Comparison of ENCODE assay signal across 9 cellular contexts in the genomic region with DNA sequence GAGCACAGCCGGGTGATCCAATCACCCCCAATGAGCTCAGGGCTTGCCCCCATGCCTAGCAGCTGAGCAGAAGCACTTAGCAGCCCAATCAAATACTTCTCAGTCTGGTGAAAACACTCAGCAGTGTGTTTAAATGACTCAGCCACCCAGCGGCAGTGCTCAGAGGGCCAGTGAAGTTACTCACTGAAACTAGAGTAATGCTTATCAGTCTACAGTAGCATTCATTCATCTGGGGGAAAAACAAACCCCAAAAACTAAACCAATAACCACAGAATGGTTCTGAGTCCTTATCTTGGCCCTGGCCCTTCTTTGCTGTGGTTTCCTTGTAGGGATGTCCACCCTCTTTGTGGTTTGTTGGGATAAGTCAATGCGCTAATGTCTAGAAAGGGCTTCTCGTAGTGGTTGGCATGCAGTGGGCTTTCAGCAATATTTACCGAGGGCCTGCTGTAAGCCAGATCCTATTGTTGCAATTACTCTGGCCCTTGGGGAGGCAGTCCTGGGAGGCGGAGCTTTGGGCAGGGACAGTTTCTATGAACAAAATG. TPM values are rescaled to one million over a fixed set of nuclear protein-coding genes. Genes with fewer than 3 reads are reported as not detected.
DNase-seq lines count a peak whose midpoint lies in the region; ATAC-seq, FAIRE-seq and TF ChIP-seq lines count a peak whose summit lies in the region.
"Had no signal": no experiment of that assay in that cellular context is flagged by ENCODE, and none has a peak within 500 bp of the region (broad histone marks: within the 10 kb centered on the region; RNA-seq: fewer than 3 reads in every experiment).

No MANE protein-coding gene starts in this region.

- intact Hi-C loops in K562 (cut with micrococcal nuclease), result no loop called here

- no peak for TF ChIP-seq POLR2A in K562 (conservative IDR thresholded peaks at IDR 0.05)
- TF ChIP-seq POLR2A in Peyer's patch (IDR thresholded peaks at IDR 0.05), result no peak

- peaks cover 4% of the 10 kb centered on the region for H3K9me1 ChIP-seq in K562 (ENCODE audit: control insufficient read depth, insufficient read depth, low read length)

- ATAC-seq in activated CD4-positive, CD25-positive, alpha-beta regulatory T cell treated with anti-CD3 and anti-CD28 coated beads, Interleukin-2, amount 50 U/mL, for 24 hours, result peak; percentile 81 to 92
- ATAC-seq in GM21717 (IDR thresholded peaks at IDR 0.05; ENCODE audit: unreplicated experiment) (peak; percentile 97), K562 (peak; percentile 82), left lobe of liver (no peak)

- no peak overlapping the region for H2AFZ ChIP-seq in K562 (ENCODE audit: low read depth, low read length)

- DNase-seq in activated CD4-positive, CD25-positive, alpha-beta regulatory T cell treated with anti-CD3 and anti-CD28 coated beads, Interleukin-2, amount 50 U/mL, for 72 hours, result no peak
- DNase-seq in HT1080 (ENCODE audit: low read depth), result peak; percentile 93
- DNase-seq in K562 (ENCODE audit: extremely low read depth in 1 of 4, low spot score in 3 of 4), result peak in 3 of 4 experiments; percentile 20 to 47 (median 41)
- DNase-seq in Peyer's patch, result no peak
- DNase-seq in HuH-7.5 (ENCODE audit: low spot score), result no peak
- DNase-seq in left lobe of liver (ENCODE audit: low spot score), result no peak
- DNase-seq: DND-41 had no signal

- TF ChIP-seq RAD21 in K562 (CRISPR knock-in tag; conservative IDR thresholded peaks at IDR 0.05 in 1 of 2, IDR thresholded peaks at IDR 0.05 in 1 of 2), result no peak

- H3K27me3 ChIP-seq in K562 (ENCODE audit: control insufficient read depth in 2 of 2, insufficient read depth in 2 of 2, low read length in 2 of 2) (peaks cover 9 to 27% of the 10 kb centered on the region in 2 experiments), Peyer's patch (no peaks in the 10 kb centered on the region)

- CTCF ChIA-PET in K562 (lab: Yijun Ruan, JAX; ENCODE audit: low intra/inter-chr PET ratio), result no interaction called here

- H4K20me1 ChIP-seq in K562 (replicated peaks; ENCODE audit: control insufficient read depth, insufficient read depth, low read length), result 0 out of 2 replicates have a peak, but pooled peaks cover 2% of the 10 kb centered on the region

- H3K9ac ChIP-seq in K562 (ENCODE audit: insufficient read depth in 1 of 2, low read depth in 2 of 2, low read length in 2 of 2), result no peak overlapping the region

- no peaks in the 10 kb centered on the region for H3K36me3 ChIP-seq in K562 (ENCODE audit: control insufficient read depth, insufficient read depth, low read length)
- H3K36me3 ChIP-seq in Peyer's patch, result no peaks in the 10 kb centered on the region

- H3K4me2 ChIP-seq in K562 (ENCODE audit: insufficient read depth, low read length), result no peak overlapping the region

- TF ChIP-seq EP300 in K562 (IDR thresholded peaks at IDR 0.05; ENCODE audit: low read length), result no peak

- H3K4me3 ChIP-seq in K562 (no peak overlapping the region), Peyer's patch (no peak overlapping the region)

- no peak overlapping the region for H3K27ac ChIP-seq in K562 (ENCODE audit: extremely low read depth, low read depth, low read length)
- H3K27ac ChIP-seq in Peyer's patch, result no peak overlapping the region

- in situ Hi-C loops in K562 (cut with MboI), result no loop called here

- no TSS peak for BruUV-seq in K562 (replicated peaks; lab: Mats Ljungman, UMichigan)

- WGBS in K562 (ENCODE audit: insufficient coverage, low coverage, missing lambda C conversion rate), result 0% methylated on average over 6 of the region's 6 CpGs

- H3K4me1 ChIP-seq in K562 (replicated peaks in 1 of 2; ENCODE audit: control insufficient read depth in 2 of 2, insufficient read depth in 2 of 2, low read length in 2 of 2), result no peaks in the 10 kb centered on the region; a peak in 1 of 5 replicates
- H3K4me1 ChIP-seq in Peyer's patch, result no peaks in the 10 kb centered on the region

- no peak for FAIRE-seq in K562 (lab: Jason Lieb, UNC)

- POLR2A ChIA-PET in K562 (lab: Yijun Ruan, JAX), result interaction anchor here (0.8 kb wide), 1 partner anchor 10 kb away, joined by 3 read pairs; no protein-coding TSS in a partner anchor

- H3K79me2 ChIP-seq in K562 (ENCODE audit: control insufficient read depth, insufficient read depth, low read length), result no peaks in the 10 kb centered on the region

- TF ChIP-seq CTCF in K562 (IDR thresholded peaks at IDR 0.05 in 2 of 3, conservative IDR thresholded peaks at IDR 0.05 in 1 of 3; ENCODE audit: insufficient read depth in 2 of 3, low read depth in 1 of 3, low read length in 3 of 3) (no peak), Peyer's patch (IDR thresholded peaks at IDR 0.05) (no peak)

- no peaks in the 10 kb centered on the region for H3K9me3 ChIP-seq in K562 (replicated peaks; ENCODE audit: control insufficient read depth, insufficient read depth, low read depth, low read length)
- H3K9me3 ChIP-seq in Peyer's patch, result no peaks in the 10 kb centered on the region

TF ChIP-seq in K562, 482 proteins besides CTCF, POLR2A, EP300 and RAD21 (continues in another document):
- TF ChIP-seq TRIM24 (IDR thresholded peaks at IDR 0.05), result 0 out of 4 replicates have a peak, but pooled peaks of 1 of the 2 experiments have one; percentile 25
- TF ChIP-seq, protein P1, sequence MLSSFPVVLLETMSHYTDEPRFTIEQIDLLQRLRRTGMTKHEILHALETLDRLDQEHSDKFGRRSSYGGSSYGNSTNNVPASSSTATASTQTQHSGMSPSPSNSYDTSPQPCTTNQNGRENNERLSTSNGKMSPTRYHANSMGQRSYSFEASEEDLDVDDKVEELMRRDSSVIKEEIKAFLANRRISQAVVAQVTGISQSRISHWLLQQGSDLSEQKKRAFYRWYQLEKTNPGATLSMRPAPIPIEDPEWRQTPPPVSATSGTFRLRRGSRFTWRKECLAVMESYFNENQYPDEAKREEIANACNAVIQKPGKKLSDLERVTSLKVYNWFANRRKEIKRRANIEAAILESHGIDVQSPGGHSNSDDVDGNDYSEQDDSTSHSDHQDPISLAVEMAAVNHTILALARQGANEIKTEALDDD (IDR thresholded peaks at IDR 0.05), result peak; percentile 13; the same call in 1 of the 2 replicates
- no peak for TF ChIP-seq ZNF253 (CRISPR knock-in tag; conservative IDR thresholded peaks at IDR 0.05)
- peak; percentile 97 for TF ChIP-seq RUNX1 (IDR thresholded peaks at IDR 0.05; ENCODE audit: low read depth)
- TF ChIP-seq, protein P2, sequence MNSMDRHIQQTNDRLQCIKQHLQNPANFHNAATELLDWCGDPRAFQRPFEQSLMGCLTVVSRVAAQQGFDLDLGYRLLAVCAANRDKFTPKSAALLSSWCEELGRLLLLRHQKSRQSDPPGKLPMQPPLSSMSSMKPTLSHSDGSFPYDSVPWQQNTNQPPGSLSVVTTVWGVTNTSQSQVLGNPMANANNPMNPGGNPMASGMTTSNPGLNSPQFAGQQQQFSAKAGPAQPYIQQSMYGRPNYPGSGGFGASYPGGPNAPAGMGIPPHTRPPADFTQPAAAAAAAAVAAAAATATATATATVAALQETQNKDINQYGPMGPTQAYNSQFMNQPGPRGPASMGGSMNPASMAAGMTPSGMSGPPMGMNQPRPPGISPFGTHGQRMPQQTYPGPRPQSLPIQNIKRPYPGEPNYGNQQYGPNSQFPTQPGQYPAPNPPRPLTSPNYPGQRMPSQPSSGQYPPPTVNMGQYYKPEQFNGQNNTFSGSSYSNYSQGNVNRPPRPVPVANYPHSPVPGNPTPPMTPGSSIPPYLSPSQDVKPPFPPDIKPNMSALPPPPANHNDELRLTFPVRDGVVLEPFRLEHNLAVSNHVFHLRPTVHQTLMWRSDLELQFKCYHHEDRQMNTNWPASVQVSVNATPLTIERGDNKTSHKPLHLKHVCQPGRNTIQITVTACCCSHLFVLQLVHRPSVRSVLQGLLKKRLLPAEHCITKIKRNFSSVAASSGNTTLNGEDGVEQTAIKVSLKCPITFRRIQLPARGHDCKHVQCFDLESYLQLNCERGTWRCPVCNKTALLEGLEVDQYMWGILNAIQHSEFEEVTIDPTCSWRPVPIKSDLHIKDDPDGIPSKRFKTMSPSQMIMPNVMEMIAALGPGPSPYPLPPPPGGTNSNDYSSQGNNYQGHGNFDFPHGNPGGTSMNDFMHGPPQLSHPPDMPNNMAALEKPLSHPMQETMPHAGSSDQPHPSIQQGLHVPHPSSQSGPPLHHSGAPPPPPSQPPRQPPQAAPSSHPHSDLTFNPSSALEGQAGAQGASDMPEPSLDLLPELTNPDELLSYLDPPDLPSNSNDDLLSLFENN (IDR thresholded peaks at IDR 0.05; ENCODE audit: low read depth in 2 of 2, low read length in 2 of 2), result peak in 1 of 2 experiments; percentile 57; a peak in 1 of 4 replicates
- TF ChIP-seq ZNF507 (tag; conservative IDR thresholded peaks at IDR 0.05), result no peak
- peak in 1 of 2 experiments; percentile 49; a peak in 1 of 4 replicates for TF ChIP-seq TBL1XR1 (IDR thresholded peaks at IDR 0.05; ENCODE audit: low read length in 2 of 2)
- no peak for TF ChIP-seq ZFPM2 (CRISPR knock-in tag; IDR thresholded peaks at IDR 0.05)
- TF ChIP-seq MEF2D (tag; conservative IDR thresholded peaks at IDR 0.05; ENCODE audit: low read depth), result no peak; the same call in 1 of the 2 replicates
- peak; percentile 17; the same call in 1 of the 2 replicates for TF ChIP-seq FOXM1 (IDR thresholded peaks at IDR 0.05; ENCODE audit: low read depth)
- TF ChIP-seq FOXM1 (CRISPR knock-in tag; IDR thresholded peaks at IDR 0.05; ENCODE audit: low read depth), result no peak

RNA-seq across cellular contexts. Expression of a gene that starts 43.2 kb away (rescaled TPM):
- not detected in 2 replicates for total RNA-seq in HT1080 (2014; rRNA removed; shearing (Covaris generic))
- not detected in 2 replicates for polyA plus RNA-seq in HT1080 (2015; cell fraction: cytosol; rRNA removed)
- polyA plus RNA-seq in HT1080 (2015; cell fraction: nucleus; rRNA removed), result not detected in 2 replicates
- not detected in 2 replicates for total RNA-seq in K562 (2011; cell fraction: chromatin; rRNA removed; ENCODE audit: low replicate concordance)
- total RNA-seq in K562 (2011; cell fraction: nucleolus; rRNA removed), result not detected in 2 replicates
- not detected in 2 replicates for total RNA-seq in K562 (2011; cell fraction: nucleoplasm; rRNA removed)
- total RNA-seq in K562 (2014; rRNA removed) (not detected in 2 replicates), K562 (2014; rRNA removed; fragmentation: Illumina TruSeq; extraction: Trizol) (not detected in 2 replicates), K562 (2015; rRNA removed; fragmentation: Illumina TruSeq; extraction: Trizol) (not detected in 2 replicates), K562 (2021) (0.07 TPM in 1 of 2 replicates, not detected in the other), Peyer's patch (not detected), left lobe of liver (2.9 TPM)
- polyA plus RNA-seq in K562 (2011; rRNA removed) (not detected in 2 replicates), K562 (2014; fragmentation: Illumina TruSeq; extraction: Trizol) (not detected in 2 replicates), K562 (2014; fragmentation: Nextera tagmentation; extraction: Ambion mirVana) (not detected), K562 (2014; rRNA removed) (not detected in 2 replicates)
- not detected in 2 replicates for polyA plus RNA-seq in K562 (2011; cell fraction: cytosol; rRNA removed)
- not detected in 2 replicates for polyA plus RNA-seq in K562 (2011; cell fraction: nucleus; rRNA removed)
- polyA plus RNA-seq in K562 (2012), result 0.14 TPM in 1 of 2 replicates, not detected in the other
- polyA minus RNA-seq in K562 (2011; rRNA and poly(A)+ RNA removed), result not detected in 2 replicates
- not detected in 2 replicates for polyA minus RNA-seq in K562 (2011; cell fraction: cytosol; rRNA and poly(A)+ RNA removed)
- not detected in 2 replicates for polyA minus RNA-seq in K562 (2011; cell fraction: nucleus; rRNA and poly(A)+ RNA removed)

Comparison
In these comparisons a context has a peak if more than half of its experiments do, and no peak if none do; other contexts are left out.
1. DNase-seq: peak in HT1080 (single experiment) and K562 (3 of 4); none in activated CD4-positive, CD25-positive, alpha-beta regulatory T cell treated with anti-CD3 and anti-CD28 coated beads, Interleukin-2, amount 50 U/mL, for 72 hours (single experiment), Peyer's patch (0 of 3), HuH-7.5 (single experiment) and left lobe of liver (single experiment).